9 cellular contexts compared by ENCODE assay signal in genomic region chr18:58865009-58865345, GRCh38. TPM values are rescaled to one million over a fixed set of nuclear protein-coding genes. Genes with fewer than 3 reads are reported as not detected.
DNase-seq lines count a peak whose midpoint lies in the region; ATAC-seq, FAIRE-seq and TF ChIP-seq lines count a peak whose summit lies in the region.
"Had no signal": no experiment of that assay in that cellular context is flagged by ENCODE, and none has a peak within 500 bp of the region (broad histone marks: within the 10 kb centered on the region; RNA-seq: fewer than 3 reads in every experiment).

No MANE protein-coding gene starts in this region.

- no peak for FAIRE-seq in GM12891 (lab: Jason Lieb, UNC)

- H3K27me3 ChIP-seq in SK-N-SH (ENCODE audit: insufficient read depth): no peaks in the 10 kb centered on the region
- no peaks in the 10 kb centered on the region for H3K27me3 ChIP-seq in mesenchymal stem cell (ENCODE audit: control insufficient read depth in 1 of 2, insufficient read depth in 1 of 2, low read length in 2 of 2)
- H3K27me3 ChIP-seq in testis: no peaks in the 10 kb centered on the region

- ATAC-seq in SK-N-SH treated with all-trans-retinoic acid at 6 μM for 48 hours: no peak

- peak overlapping the region; percentile 100 for H4K91ac ChIP-seq in mesenchymal stem cell (ENCODE audit: low read length)

- peak overlapping the region in 1 of 2 experiments; percentile 92 for H3K14ac ChIP-seq in mesenchymal stem cell (ENCODE audit: low read length in 2 of 2)

- H3K27ac ChIP-seq in SK-N-SH (ENCODE audit: low read depth in 2 of 2, low read length in 1 of 2): peak overlapping the region; percentile 70 to 89
- peak overlapping the region; percentile 96 for H3K27ac ChIP-seq in caudate nucleus (ENCODE audit: low read depth, low read length)
- peak overlapping the region; percentile 77 for H3K27ac ChIP-seq in mesenchymal stem cell (ENCODE audit: low read length, poor library complexity, severe bottlenecking)
- H3K27ac ChIP-seq in testis: peak overlapping the region; percentile 98

- peak overlapping the region; percentile 100 for H2BK120ac ChIP-seq in mesenchymal stem cell (ENCODE audit: low read depth, low read length)

- H3K4me3 ChIP-seq in SK-N-SH (ENCODE audit: low read depth in 2 of 2, low read length in 1 of 2) (peak overlapping the region; percentile 46 to 59), mesenchymal stem cell (ENCODE audit: insufficient read depth in 1 of 2, low read depth in 1 of 2, low read length in 2 of 2) (peak overlapping the region in 1 of 2 experiments; percentile 74), testis (peak overlapping the region in 1 of 2 donors; percentile 66)

- WGBS in SK-N-SH (ENCODE audit: low lambda C conversion rate): 55% methylated on average over 1 of the region's 1 CpG
- 13% methylated on average over 1 of the region's 1 CpG for WGBS in mesenchymal stem cell
- 21 to 31% methylated on average over 1 of the region's 1 CpG for WGBS in testis, 2 donors

- no peaks in the 10 kb centered on the region for H4K20me1 ChIP-seq in SK-N-SH (ENCODE audit: insufficient read depth)

- H3K9me2 ChIP-seq in SK-N-SH: no peaks in the 10 kb centered on the region

- peaks cover 15% of the 10 kb centered on the region for H3F3A ChIP-seq in SK-N-SH (replicated peaks; ENCODE audit: insufficient read depth)

- H3K79me1 ChIP-seq in mesenchymal stem cell (replicated peaks; ENCODE audit: low read length, poor library complexity, severe bottlenecking): peaks cover 11% of the 10 kb centered on the region

- H3K4ac ChIP-seq in mesenchymal stem cell (ENCODE audit: low read depth in 1 of 2, low read length in 2 of 2): peak overlapping the region; percentile 82 to 99

- H3K36me3 ChIP-seq in SK-N-SH (replicated peaks in 1 of 2; ENCODE audit: control insufficient read depth in 1 of 2, insufficient read depth in 2 of 2, low read length in 1 of 2) (peaks cover 20 to 36% of the 10 kb centered on the region in 2 experiments), mesenchymal stem cell (ENCODE audit: control insufficient read depth in 1 of 2, insufficient read depth in 2 of 2, low read depth in 1 of 2, low read length in 2 of 2) (peaks cover 9 to 40% of the 10 kb centered on the region in 2 experiments), testis (ENCODE audit: low read depth, missing control alignments) (no peaks in the 10 kb centered on the region)

- peak overlapping the region; percentile 81 for H3K9ac ChIP-seq in SK-N-SH
- H3K9ac ChIP-seq in mesenchymal stem cell (ENCODE audit: low read length): peak overlapping the region; percentile 87

- H2AFZ ChIP-seq in SK-N-SH (ENCODE audit: low read depth): peak overlapping the region; percentile 62; the same call in 1 of the 2 replicates
- H2AFZ ChIP-seq in mesenchymal stem cell (ENCODE audit: low read depth, low read length): no peak overlapping the region

- peak overlapping the region; percentile 66 for H3K4me2 ChIP-seq in SK-N-SH
- H3K4me2 ChIP-seq in mesenchymal stem cell (ENCODE audit: low read length, poor library complexity, severe bottlenecking): peak overlapping the region; percentile 64

- peak overlapping the region; percentile 79 to 93 for H3K18ac ChIP-seq in mesenchymal stem cell (ENCODE audit: low read depth in 1 of 2, low read length in 2 of 2)

- no peak for DNase-seq in SK-N-SH
- DNase-seq in caudate nucleus (lab: John Stamatoyannopoulos, UW): no peak
- no peak for DNase-seq in mesenchymal stem cell
- DNase-seq in testis: no peak
- DNase-seq in GM12891 (ENCODE audit: insufficient read length, low spot score): no peak
- DNase-seq in GM10266 (ENCODE audit: extremely low spot score): no peak
- DNase-seq in NCI-H2171 (lab: John Stamatoyannopoulos, UW): no peak
- DNase-seq: RPMI8226 had no signal

- no peak for TF ChIP-seq POLR2A in testis (IDR thresholded peaks at IDR 0.05)
- no peak for TF ChIP-seq POLR2A in GM12891 (IDR thresholded peaks at IDR 0.05; ENCODE audit: low read depth, low read length)

- H3K23ac ChIP-seq in mesenchymal stem cell (ENCODE audit: low read length in 2 of 2): peak overlapping the region in 1 of 2 experiments; percentile 91

- CTCF ChIA-PET in SK-N-SH (lab: Yijun Ruan, JAX): interaction anchor here (0.9 to 1.9 kb wide), 4 partner anchors 14 to 206 kb away, joined by 3 to 5 read pairs (median 4); no protein-coding TSS in a partner anchor

- peaks cover 60% of the 10 kb centered on the region for H3K79me2 ChIP-seq in SK-N-SH (ENCODE audit: insufficient read depth)

- no peak overlapping the region for H2BK5ac ChIP-seq in mesenchymal stem cell (ENCODE audit: low read depth, low read length, poor library complexity, severe bottlenecking)

- TF ChIP-seq CTCF in SK-N-SH (IDR thresholded peaks at IDR 0.05) (no peak), testis (IDR thresholded peaks at IDR 0.05) (no peak), GM10266 (IDR thresholded peaks at IDR 0.05; ENCODE audit: control insufficient read depth, insufficient read depth, low read depth, missing control alignments) (no peak)

- H3K4me1 ChIP-seq in SK-N-SH (ENCODE audit: control insufficient read depth in 1 of 2, insufficient read depth in 2 of 2, low read depth in 1 of 2, low read length in 1 of 2) (peaks cover 39 to 43% of the 10 kb centered on the region in 2 experiments), mesenchymal stem cell (ENCODE audit: control insufficient read depth, insufficient read depth, low read depth, low read length) (peaks cover 14% of the 10 kb centered on the region), testis (peaks cover 60% of the 10 kb centered on the region)

- H3K9me3 ChIP-seq in SK-N-SH (no peaks in the 10 kb centered on the region), mesenchymal stem cell (ENCODE audit: control insufficient read depth, low read length) (no peaks in the 10 kb centered on the region), testis (no peaks in the 10 kb centered on the region)

- H2BK15ac ChIP-seq in mesenchymal stem cell (ENCODE audit: low read depth, poor library complexity, severe bottlenecking): no peak overlapping the region

- no peak for TF ChIP-seq EP300 in SK-N-SH (IDR thresholded peaks at IDR 0.05; ENCODE audit: borderline replicate concordance in 1 of 2, low read depth in 1 of 2, low read length in 1 of 2)

- H4K8ac ChIP-seq in mesenchymal stem cell (ENCODE audit: low read length): peak overlapping the region; percentile 99

- H2AK5ac ChIP-seq in mesenchymal stem cell (ENCODE audit: low read length, severe bottlenecking): peak overlapping the region; percentile 42

- H2BK12ac ChIP-seq in mesenchymal stem cell (ENCODE audit: low read length in 2 of 2): peak overlapping the region in 1 of 2 experiments; percentile 55

- POLR2A ChIA-PET in SK-N-SH (lab: Yijun Ruan, JAX): interaction anchor here (0.6 to 1.7 kb wide), 8 partner anchors 8 to 157 kb away, joined by 3 to 8 read pairs (median 4); no protein-coding TSS in a partner anchor

- intact Hi-C loops in testis (cut with DNase I; ENCODE audit: low total_unique reads): no loop called here

- TF ChIP-seq RAD21 in SK-N-SH (IDR thresholded peaks at IDR 0.05; ENCODE audit: low read length): no peak

TF ChIP-seq in SK-N-SH, 30 proteins besides CTCF, POLR2A, EP300 and RAD21 (continues in another document):
- TF ChIP-seq, protein P1, sequence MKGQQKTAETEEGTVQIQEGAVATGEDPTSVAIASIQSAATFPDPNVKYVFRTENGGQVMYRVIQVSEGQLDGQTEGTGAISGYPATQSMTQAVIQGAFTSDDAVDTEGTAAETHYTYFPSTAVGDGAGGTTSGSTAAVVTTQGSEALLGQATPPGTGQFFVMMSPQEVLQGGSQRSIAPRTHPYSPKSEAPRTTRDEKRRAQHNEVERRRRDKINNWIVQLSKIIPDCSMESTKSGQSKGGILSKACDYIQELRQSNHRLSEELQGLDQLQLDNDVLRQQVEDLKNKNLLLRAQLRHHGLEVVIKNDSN (IDR thresholded peaks at IDR 0.05; ENCODE audit: borderline replicate concordance, low read depth): no peak
- TF ChIP-seq JUND (IDR thresholded peaks at IDR 0.05) (no peak), FOXM1 (IDR thresholded peaks at IDR 0.05; ENCODE audit: low read depth) (no peak), MEF2A (IDR thresholded peaks at IDR 0.05; ENCODE audit: borderline replicate concordance, low read depth) (no peak), GATA2 (CRISPR knock-in tag; IDR thresholded peaks at IDR 0.05) (no peak)

TF ChIP-seq in SK-N-SH treated with all-trans-retinoic acid at 6 μM for 48 hours, 23 proteins besides CTCF, POLR2A, EP300 and RAD21 (continues in another document):
- TF ChIP-seq GLIS3 (CRISPR knock-in tag; IDR thresholded peaks at IDR 0.05) (no peak), PPARA (CRISPR knock-in tag; IDR thresholded peaks at IDR 0.05; ENCODE audit: borderline replicate concordance) (no peak)

TF ChIP-seq in GM12891, 5 proteins besides CTCF, POLR2A, EP300 and RAD21:
- TF ChIP-seq PAX5 (IDR thresholded peaks at IDR 0.05; ENCODE audit: insufficient read depth, low read length, severe bottlenecking): no peak
- no peak for TF ChIP-seq TAF1 (IDR thresholded peaks at IDR 0.05; ENCODE audit: low read depth, low read length)
- no peak for TF ChIP-seq SPI1 (IDR thresholded peaks at IDR 0.05; ENCODE audit: low read depth, low read length)
- TF ChIP-seq POLR2AphosphoS5 (IDR thresholded peaks at IDR 0.05; ENCODE audit: low read depth, low read length): no peak
- TF ChIP-seq POU2F2 (IDR thresholded peaks at IDR 0.05; ENCODE audit: low read depth, low read length): no peak

RNA-seq across cellular contexts. Expression of gene ZNF532, which starts 0.3 kb away (rescaled TPM):
- 34.7 and 39.2 TPM in 2 replicates for polyA plus RNA-seq in SK-N-SH (2012; rRNA removed)
- polyA plus RNA-seq in SK-N-SH (2012; cell fraction: cytosol; rRNA removed): 30.4 and 39.2 TPM in 2 replicates
- 55.0 and 70.9 TPM in 2 replicates for polyA plus RNA-seq in SK-N-SH (2012; cell fraction: nucleus; rRNA removed)
- polyA plus RNA-seq in mesenchymal stem cell (2013, experiment 1 of 2): 65.7 TPM
- 65.9 TPM for polyA plus RNA-seq in mesenchymal stem cell (2013, experiment 2 of 2)
- total RNA-seq in testis: 100 to 1,000 TPM; 122 to 131 TPM
- 64.0 TPM for polyA plus RNA-seq in testis (ENCODE audit: insufficient read depth, low read depth, low replicate concordance)
- polyA plus RNA-seq in GM12891 (2012; ENCODE audit: low read depth, missing spikeins): 2.1 TPM
